36 cellular contexts compared by ENCODE assay signal in genomic region chr1:210594605-210595004, GRCh38.
"Had no signal": no experiment of that assay in that cellular context is flagged by ENCODE, and none has a peak within 500 bp of the region (broad histone marks: within the 10 kb centered on the region; RNA-seq: fewer than 3 reads in every experiment).

No MANE protein-coding gene starts in this region.

- H3K27me3 ChIP-seq: MG63 had no signal

- H3K36me3 ChIP-seq: MG63 had no signal

- H3K4me3 ChIP-seq: MG63 had no signal

- H3K9me3 ChIP-seq: MG63 had no signal

- DNase-seq: Karpas-422, Kasumi-1, MG63, MM.1S, MV-4-11, NCI-H1048, NCI-H1092, NCI-H1092 treated with DMSO at 0.1 percent for 48 hours, NCI-H1105, NCI-H1105 treated with DMSO at 0.1 percent for 48 hours, NCI-H1417, NCI-H1417 treated with DMSO at 0.1 percent for 48 hours, NCI-H1436, NCI-H1436 treated with DMSO at 0.1 percent for 48 hours, NCI-H146, NCI-H1694, NCI-H1694 treated with DMSO at 0.1 percent for 48 hours, NCI-H187, NCI-H187 treated with DMSO at 0.1 percent for 48 hours, NCI-H1930, NCI-H2029, NCI-H2029 treated with DMSO at 0.1 percent for 48 hours, NCI-H2081, NCI-H2081 treated with DMSO at 0.1 percent for 48 hours, NCI-H2107, NCI-H2171, NCI-H2171 treated with DMSO at 0.1 percent for 48 hours, NCI-H2227 treated with DMSO at 0.1 percent for 48 hours, NCI-H226, NCI-H345, NCI-H446, NCI-H446 treated with DMSO at 0.1 percent for 48 hours, NCI-H510A, NCI-H510A treated with DMSO at 0.1 percent for 48 hours, NCI-H524, NCI-H524 treated with DMSO at 0.1 percent for 48 hours had no signal
